In genomic region chr9:34518896-34519295, GRCh38 we compare ENCODE assay signal across 22 cellular contexts. TPM values are rescaled to one million over a fixed set of nuclear protein-coding genes. Genes with fewer than 3 reads are reported as not detected.
DNase-seq lines count a peak whose midpoint lies in the region; ATAC-seq and TF ChIP-seq lines count a peak whose summit lies in the region.
"Had no signal": no experiment of that assay in that cellular context is flagged by ENCODE, and none has a peak within 500 bp of the region (broad histone marks: within the 10 kb centered on the region; RNA-seq: fewer than 3 reads in every experiment).

No MANE protein-coding gene starts in this region.

- H3K4me1 ChIP-seq in esophagus muscularis mucosa, result peaks cover 8 to 16% (median 15%) of the 10 kb centered on the region in 4 donors

- peak overlapping the region; percentile 14 for H3K27ac ChIP-seq in temporal lobe (ENCODE audit: low read depth, low read length)
- H3K27ac ChIP-seq in esophagus muscularis mucosa (replicated peaks in 1 of 4), result no peak overlapping the region
- H3K27ac ChIP-seq: PC-9 had no signal

- TF ChIP-seq EP300 in esophagus muscularis mucosa (IDR thresholded peaks at IDR 0.05), result no peak

- TF ChIP-seq POLR2A in esophagus muscularis mucosa (IDR thresholded peaks at IDR 0.05; ENCODE audit: low read depth), result no peak

- H3K4me3 ChIP-seq in esophagus muscularis mucosa, result no peak overlapping the region
- H3K4me3 ChIP-seq: GM23338, PC-9 had no signal

- no peak overlapping the region for H3K4me3 Mint-ChIP-seq in dendritic cell treated with granulocyte-macrophage colony-stimulating factor and Interleukin-4, amounts not matched to agents 40 ng/mL and 50 ng/mL, for 4 days
- H3K4me3 Mint-ChIP-seq: CD4-positive, alpha-beta memory T cell; GM23338; H9 had no signal

- H3K9me3 Mint-ChIP-seq in dendritic cell treated with granulocyte-macrophage colony-stimulating factor and Interleukin-4, amounts not matched to agents 40 ng/mL and 50 ng/mL, for 4 days, result no peaks in the 10 kb centered on the region
- H3K9me3 Mint-ChIP-seq: CD4-positive, alpha-beta memory T cell; GM23338; H9 had no signal

- H3K4me1 Mint-ChIP-seq in dendritic cell treated with granulocyte-macrophage colony-stimulating factor and Interleukin-4, amounts not matched to agents 40 ng/mL and 50 ng/mL, for 4 days (ENCODE audit: low read depth), result peaks cover 74% of the 10 kb centered on the region

- peak overlapping the region; percentile 75 for H3K27ac Mint-ChIP-seq in dendritic cell treated with granulocyte-macrophage colony-stimulating factor and Interleukin-4, amounts not matched to agents 40 ng/mL and 50 ng/mL, for 4 days
- H3K27ac Mint-ChIP-seq: GM23338, H9 had no signal

- H3K27me3 ChIP-seq in esophagus muscularis mucosa, result no peaks in the 10 kb centered on the region

- no peak for ATAC-seq in activated CD4-positive, CD25-positive, alpha-beta regulatory T cell treated with anti-CD3 and anti-CD28 coated beads, Interleukin-2, amount 50 U/mL, for 24 hours
- ATAC-seq: GM23338, HepG2 had no signal

- no peak for TF ChIP-seq CTCF in esophagus muscularis mucosa (IDR thresholded peaks at IDR 0.05)

- 83% methylated on average over 2 of the region's 2 CpGs for WGBS in esophagus muscularis mucosa

- H3K36me3 Mint-ChIP-seq in dendritic cell treated with granulocyte-macrophage colony-stimulating factor and Interleukin-4, amounts not matched to agents 40 ng/mL and 50 ng/mL, for 4 days (ENCODE audit: low read depth), result peaks cover 6% of the 10 kb centered on the region
- H3K36me3 Mint-ChIP-seq: CD4-positive, alpha-beta memory T cell had no signal

- DNase-seq in activated effector memory CD4-positive, alpha-beta T cell treated with anti-CD3 and anti-CD28 coated beads, Interleukin-2, amount 50 U/mL, for 16 hours, result peak; percentile 19
- DNase-seq in activated effector memory CD4-positive, alpha-beta T cell treated with Interleukin-2 at 50 U/mL for 16 hours, result no peak
- DNase-seq in RPMI8226 (peak; percentile 30), esophagus muscularis mucosa (ENCODE audit: extremely low spot score) (no peak), globus pallidus (ENCODE audit: low spot score) (no peak)
- DNase-seq: CD4-positive, alpha-beta memory T cell; H9; NCI-H1105; NCI-H1436 treated with DMSO at 0.1 percent for 48 hours; NCI-H187 treated with DMSO at 0.1 percent for 48 hours; NCI-H2171 treated with DMSO at 0.1 percent for 48 hours; NCI-H345; NCI-H510A treated with DMSO at 0.1 percent for 48 hours; NCI-H774; PC-9; SHP77 had no signal

- intact Hi-C loops in dendritic cell treated with granulocyte-macrophage colony-stimulating factor and Interleukin-4, amounts not matched to agents 40 ng/mL and 50 ng/mL, for 4 days (cut with micrococcal nuclease), result loop anchor here (1.0 kb wide), 1 partner anchor 61 kb away; the partner anchor contains the start of genes DNAI1 and FAM219A
- intact Hi-C loops in esophagus muscularis mucosa (cut with DNase I), result no loop called here

- H3K9me3 ChIP-seq in esophagus muscularis mucosa, result no peaks in the 10 kb centered on the region
- H3K9me3 ChIP-seq: Caco-2 had no signal

- peaks cover 33% of the 10 kb centered on the region for H3K27me3 Mint-ChIP-seq in dendritic cell treated with granulocyte-macrophage colony-stimulating factor and Interleukin-4, amounts not matched to agents 40 ng/mL and 50 ng/mL, for 4 days
- H3K27me3 Mint-ChIP-seq: CD4-positive, alpha-beta memory T cell had no signal

- no peaks in the 10 kb centered on the region for H3K36me3 ChIP-seq in esophagus muscularis mucosa

RNA-seq across cellular contexts. Expression of gene ENHO, which starts 3.9 kb away (rescaled TPM):
- total RNA-seq in temporal lobe (27.8 TPM), esophagus muscularis mucosa (1 to 10 TPM in 2 of 4 donors, under 1 TPM in 1, not detected in 1; 0.50 to 2.0 (median 1.1) TPM)
- total RNA-seq: CD4-positive, alpha-beta memory T cell; PC-9 had no signal

Comparison
In these comparisons a context has a peak if more than half of its experiments do, and no peak if none do; other contexts are left out.
1. DNase-seq: peak in activated effector memory CD4-positive, alpha-beta T cell treated with anti-CD3 and anti-CD28 coated beads, Interleukin-2, amount 50 U/mL, for 16 hours (single experiment) and RPMI8226 (single experiment); none in activated effector memory CD4-positive, alpha-beta T cell treated with Interleukin-2 at 50 U/mL for 16 hours (single experiment), esophagus muscularis mucosa (single experiment) and globus pallidus (single experiment).